ENCODE assay signal across 1 cellular context in genomic region chr20:40654876-40655275, GRCh38.
A peak's percentile ranks its signal among the peaks of the same experiment; 100 is the strongest.
TF ChIP-seq lines count a peak whose summit lies in the region.

No MANE protein-coding gene starts in this region.

TF ChIP-seq in HEK293, 187 proteins besides CTCF, POLR2A, EP300 and RAD21 (continued from another document):
- TF ChIP-seq, protein P1, sequence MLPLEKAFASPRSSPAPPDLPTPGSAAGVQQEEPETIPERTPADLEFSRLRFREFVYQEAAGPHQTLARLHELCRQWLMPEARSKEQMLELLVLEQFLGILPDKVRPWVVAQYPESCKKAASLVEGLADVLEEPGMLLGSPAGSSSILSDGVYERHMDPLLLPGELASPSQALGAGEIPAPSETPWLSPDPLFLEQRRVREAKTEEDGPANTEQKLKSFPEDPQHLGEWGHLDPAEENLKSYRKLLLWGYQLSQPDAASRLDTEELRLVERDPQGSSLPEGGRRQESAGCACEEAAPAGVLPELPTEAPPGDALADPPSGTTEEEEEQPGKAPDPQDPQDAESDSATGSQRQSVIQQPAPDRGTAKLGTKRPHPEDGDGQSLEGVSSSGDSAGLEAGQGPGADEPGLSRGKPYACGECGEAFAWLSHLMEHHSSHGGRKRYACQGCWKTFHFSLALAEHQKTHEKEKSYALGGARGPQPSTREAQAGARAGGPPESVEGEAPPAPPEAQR (tag by site-specific recombination; IDR thresholded peaks at IDR 0.05): 0 out of 2 replicates have a peak, but pooled peaks have one; percentile 33
- TF ChIP-seq PATZ1 (tag by site-specific recombination; IDR thresholded peaks at IDR 0.05) (no peak), ZNF585B (tag by site-specific recombination; IDR thresholded peaks at IDR 0.05) (no peak), ZNF335 (tag by site-specific recombination; conservative IDR thresholded peaks at IDR 0.05) (0 out of 2 replicates have a peak, but pooled peaks have one; percentile 19), PRDM10 (tag by site-specific recombination; IDR thresholded peaks at IDR 0.05) (peak; percentile 90), GLI2 (tag by site-specific recombination; IDR thresholded peaks at IDR 0.05; ENCODE audit: borderline replicate concordance, low read depth) (no peak)
- TF ChIP-seq, protein P2, sequence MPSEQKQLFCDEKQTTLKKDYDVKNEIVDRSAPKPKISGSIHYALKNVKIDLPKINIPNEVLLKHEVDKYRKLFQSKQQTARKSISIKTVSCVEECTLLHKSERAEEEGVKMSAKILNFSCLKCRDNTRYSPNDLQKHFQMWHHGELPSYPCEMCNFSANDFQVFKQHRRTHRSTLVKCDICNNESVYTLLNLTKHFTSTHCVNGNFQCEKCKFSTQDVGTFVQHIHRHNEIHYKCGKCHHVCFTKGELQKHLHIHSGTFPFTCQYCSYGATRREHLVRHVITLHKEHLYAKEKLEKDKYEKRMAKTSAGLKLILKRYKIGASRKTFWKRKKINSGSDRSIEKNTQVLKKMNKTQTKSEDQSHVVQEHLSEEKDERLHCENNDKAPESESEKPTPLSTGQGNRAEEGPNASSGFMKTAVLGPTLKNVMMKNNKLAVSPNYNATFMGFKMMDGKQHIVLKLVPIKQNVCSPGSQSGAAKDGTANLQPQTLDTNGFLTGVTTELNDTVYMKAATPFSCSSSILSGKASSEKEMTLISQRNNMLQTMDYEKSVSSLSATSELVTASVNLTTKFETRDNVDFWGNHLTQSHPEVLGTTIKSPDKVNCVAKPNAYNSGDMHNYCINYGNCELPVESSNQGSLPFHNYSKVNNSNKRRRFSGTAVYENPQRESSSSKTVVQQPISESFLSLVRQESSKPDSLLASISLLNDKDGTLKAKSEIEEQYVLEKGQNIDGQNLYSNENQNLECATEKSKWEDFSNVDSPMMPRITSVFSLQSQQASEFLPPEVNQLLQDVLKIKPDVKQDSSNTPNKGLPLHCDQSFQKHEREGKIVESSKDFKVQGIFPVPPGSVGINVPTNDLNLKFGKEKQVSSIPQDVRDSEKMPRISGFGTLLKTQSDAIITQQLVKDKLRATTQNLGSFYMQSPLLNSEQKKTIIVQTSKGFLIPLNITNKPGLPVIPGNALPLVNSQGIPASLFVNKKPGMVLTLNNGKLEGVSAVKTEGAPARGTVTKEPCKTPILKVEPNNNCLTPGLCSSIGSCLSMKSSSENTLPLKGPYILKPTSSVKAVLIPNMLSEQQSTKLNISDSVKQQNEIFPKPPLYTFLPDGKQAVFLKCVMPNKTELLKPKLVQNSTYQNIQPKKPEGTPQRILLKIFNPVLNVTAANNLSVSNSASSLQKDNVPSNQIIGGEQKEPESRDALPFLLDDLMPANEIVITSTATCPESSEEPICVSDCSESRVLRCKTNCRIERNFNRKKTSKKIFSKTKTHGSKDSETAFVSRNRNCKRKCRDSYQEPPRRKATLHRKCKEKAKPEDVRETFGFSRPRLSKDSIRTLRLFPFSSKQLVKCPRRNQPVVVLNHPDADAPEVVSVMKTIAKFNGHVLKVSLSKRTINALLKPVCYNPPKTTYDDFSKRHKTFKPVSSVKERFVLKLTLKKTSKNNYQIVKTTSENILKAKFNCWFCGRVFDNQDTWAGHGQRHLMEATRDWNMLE (tag by site-specific recombination; conservative IDR thresholded peaks at IDR 0.05; ENCODE audit: low read depth): 0 out of 2 replicates have a peak, but pooled peaks have one; percentile 24
